ENCODE assay signal across 1 cellular context in the genomic region with DNA sequence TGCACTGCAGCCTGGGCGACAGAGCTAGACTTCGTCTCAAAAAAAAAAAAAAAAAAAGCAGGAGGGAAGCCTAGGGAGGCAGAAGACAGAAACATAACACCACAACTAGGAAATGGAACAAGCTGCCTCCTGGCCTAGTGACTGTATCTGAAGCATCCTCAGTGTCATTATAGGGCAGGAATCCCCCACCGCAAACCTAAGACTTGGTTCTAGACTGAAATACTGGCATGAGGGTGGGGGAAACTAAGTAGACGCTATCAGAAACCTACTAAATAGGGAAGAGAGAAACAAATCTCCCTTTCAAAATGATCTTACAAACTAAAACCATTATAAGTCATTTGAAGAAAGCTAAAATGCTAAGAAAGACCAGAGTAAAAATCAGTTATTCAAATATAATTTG.
TF ChIP-seq lines count a peak whose summit lies in the region.

No MANE protein-coding gene starts in this region.

TF ChIP-seq in K562, 482 proteins besides CTCF, POLR2A, EP300 and RAD21:
- TF ChIP-seq CBX3 (IDR thresholded peaks at IDR 0.05; ENCODE audit: borderline replicate concordance in 1 of 2, low read length in 2 of 2) (no peak), YY1 (IDR thresholded peaks at IDR 0.05; ENCODE audit: borderline replicate concordance in 1 of 3, control insufficient read depth in 1 of 3, extremely low read depth in 1 of 3, insufficient read depth in 3 of 3, insufficient read length in 1 of 3, insufficient replicate concordance in 2 of 3, low read depth in 1 of 3, low read length in 2 of 3) (peak in 1 of 3 experiments; percentile 41), ZBTB17 (CRISPR knock-in tag; IDR thresholded peaks at IDR 0.05) (no peak), JUND (IDR thresholded peaks at IDR 0.05; ENCODE audit: borderline replicate concordance, low read depth, low read length) (no peak), JUND (tag; IDR thresholded peaks at IDR 0.05; ENCODE audit: borderline replicate concordance, low read depth, low read length) (no peak)
- TF ChIP-seq, protein P1, sequence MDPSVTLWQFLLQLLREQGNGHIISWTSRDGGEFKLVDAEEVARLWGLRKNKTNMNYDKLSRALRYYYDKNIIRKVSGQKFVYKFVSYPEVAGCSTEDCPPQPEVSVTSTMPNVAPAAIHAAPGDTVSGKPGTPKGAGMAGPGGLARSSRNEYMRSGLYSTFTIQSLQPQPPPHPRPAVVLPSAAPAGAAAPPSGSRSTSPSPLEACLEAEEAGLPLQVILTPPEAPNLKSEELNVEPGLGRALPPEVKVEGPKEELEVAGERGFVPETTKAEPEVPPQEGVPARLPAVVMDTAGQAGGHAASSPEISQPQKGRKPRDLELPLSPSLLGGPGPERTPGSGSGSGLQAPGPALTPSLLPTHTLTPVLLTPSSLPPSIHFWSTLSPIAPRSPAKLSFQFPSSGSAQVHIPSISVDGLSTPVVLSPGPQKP (CRISPR knock-in tag; IDR thresholded peaks at IDR 0.05), result no peak
- TF ChIP-seq, protein P2, sequence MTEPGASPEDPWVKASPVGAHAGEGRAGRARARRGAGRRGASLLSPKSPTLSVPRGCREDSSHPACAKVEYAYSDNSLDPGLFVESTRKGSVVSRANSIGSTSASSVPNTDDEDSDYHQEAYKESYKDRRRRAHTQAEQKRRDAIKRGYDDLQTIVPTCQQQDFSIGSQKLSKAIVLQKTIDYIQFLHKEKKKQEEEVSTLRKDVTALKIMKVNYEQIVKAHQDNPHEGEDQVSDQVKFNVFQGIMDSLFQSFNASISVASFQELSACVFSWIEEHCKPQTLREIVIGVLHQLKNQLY (CRISPR knock-in tag; conservative IDR thresholded peaks at IDR 0.05), result no peak
